ENCODE assay signal across 26 cellular contexts in genomic region chr1:179873366-179873978, GRCh38. TPM values are rescaled to one million over a fixed set of nuclear protein-coding genes. Genes with fewer than 3 reads are reported as not detected.
DNase-seq lines count a peak whose midpoint lies in the region; ATAC-seq, FAIRE-seq and TF ChIP-seq lines count a peak whose summit lies in the region.
"Had no signal": no experiment of that assay in that cellular context is flagged by ENCODE, and none has a peak within 500 bp of the region (broad histone marks: within the 10 kb centered on the region; RNA-seq: fewer than 3 reads in every experiment).

No MANE protein-coding gene starts in this region.

- H3K36me3 Mint-ChIP-seq in chondrocyte (ENCODE audit: low read depth): peaks cover 5% of the 10 kb centered on the region
- H3K36me3 Mint-ChIP-seq in nephron (ENCODE audit: low read depth): peaks cover 43% of the 10 kb centered on the region

- 71% methylated on average over 5 of the region's 5 CpGs for WGBS in A549 (ENCODE audit: missing lambda C conversion rate)

- H2AFZ ChIP-seq in Loucy (ENCODE audit: low read length): no peak overlapping the region

- no peak for ATAC-seq in A549
- ATAC-seq: upper lobe of right lung had no signal

- H3K27me3 Mint-ChIP-seq in chondrocyte (ENCODE audit: low read depth): no peaks in the 10 kb centered on the region
- H3K27me3 Mint-ChIP-seq in nephron (ENCODE audit: low read depth): no peaks in the 10 kb centered on the region

- no peaks in the 10 kb centered on the region for H3K9me3 ChIP-seq in A549
- no peaks in the 10 kb centered on the region for H3K9me3 ChIP-seq in Loucy (ENCODE audit: insufficient read depth, low read depth, low read length)
- no peaks in the 10 kb centered on the region for H3K9me3 ChIP-seq in vagina
- H3K9me3 ChIP-seq: spleen, upper lobe of right lung had no signal

- H3K4me1 ChIP-seq in A549 (peaks cover 40% of the 10 kb centered on the region), Loucy (ENCODE audit: insufficient read depth, low read length, poor library complexity, severe bottlenecking) (peaks cover 72% of the 10 kb centered on the region), vagina (peaks cover 53% of the 10 kb centered on the region)

- FAIRE-seq in A549 (lab: Jason Lieb, UNC): no peak
- FAIRE-seq: bronchial epithelial cell, H54 had no signal

- CTCF ChIA-PET in A549 (lab: Yijun Ruan, JAX): no interaction called here

- H3K4me3 Mint-ChIP-seq in chondrocyte (ENCODE audit: unreplicated experiment) (no peak overlapping the region), nephron (peak overlapping the region in 2 of 3 experiments; percentile 6 to 17)
- H3K4me3 Mint-ChIP-seq: CD14-positive monocyte; T-helper 2 cell treated with Interferon-gamma antibody and Interleukin-4, amounts not matched to agents 5 μg/mL and 100 μg/mL, for 36 hours had no signal

- no peak for TF ChIP-seq EP300 in A549 (IDR thresholded peaks at IDR 0.05)

- H3K4me1 Mint-ChIP-seq in chondrocyte (ENCODE audit: low read depth) (peaks cover 59% of the 10 kb centered on the region), nephron (peaks cover 58% of the 10 kb centered on the region)

- peaks cover 48% of the 10 kb centered on the region for H4K20me1 ChIP-seq in Loucy (ENCODE audit: insufficient read depth, low read length, poor library complexity, severe bottlenecking)

- H3K27me3 ChIP-seq in Loucy (ENCODE audit: insufficient read depth, low read length, poor library complexity, severe bottlenecking) (no peaks in the 10 kb centered on the region), vagina (no peaks in the 10 kb centered on the region)
- H3K27me3 ChIP-seq: spleen, upper lobe of right lung had no signal

- intact Hi-C loops in vagina (cut with DNase I): no loop called here

- TF ChIP-seq CTCF in A549 (IDR thresholded peaks at IDR 0.05) (no peak), Loucy (conservative IDR thresholded peaks at IDR 0.05; ENCODE audit: low read length) (no peak), chondrocyte (IDR thresholded peaks at IDR 0.05) (no peak), nephron (IDR thresholded peaks at IDR 0.05; ENCODE audit: unreplicated experiment in 3 of 3) (no peak), vagina (IDR thresholded peaks at IDR 0.05) (no peak)

- H3K36me3 ChIP-seq in Loucy (ENCODE audit: insufficient read depth, low read length): peaks cover 4% of the 10 kb centered on the region; the same call in 1 of the 2 replicates
- H3K36me3 ChIP-seq in vagina: peaks cover 0 to 17% of the 10 kb centered on the region in 2 donors

- peak overlapping the region; percentile 55 for H3K27ac Mint-ChIP-seq in chondrocyte (ENCODE audit: unreplicated experiment)
- peak overlapping the region in 1 of 3 experiments; percentile 25 for H3K27ac Mint-ChIP-seq in nephron
- H3K27ac Mint-ChIP-seq: T-helper 2 cell treated with Interferon-gamma antibody and Interleukin-4, amounts not matched to agents 5 μg/mL and 100 μg/mL, for 36 hours had no signal

- peak overlapping the region in 1 of 2 experiments; percentile 3; a peak in 1 of 6 replicates for H3K27ac ChIP-seq in A549
- H3K27ac ChIP-seq in vagina: no peak overlapping the region
- H3K27ac ChIP-seq: HL-60, RWPE1, SK-N-MC, upper lobe of right lung, VCaP had no signal

- H3F3A ChIP-seq in Loucy (ENCODE audit: low read depth): no peaks in the 10 kb centered on the region; the same call in 1 of the 2 replicates

- H3K4me3 ChIP-seq in A549: no peak overlapping the region
- H3K4me3 ChIP-seq in Loucy (ENCODE audit: low read length, poor library complexity, severe bottlenecking): peak overlapping the region; percentile 41
- H3K4me3 ChIP-seq in vagina: no peak overlapping the region
- H3K4me3 ChIP-seq: lung, SK-N-MC, spleen, upper lobe of right lung had no signal

- H3K9me2 ChIP-seq in Loucy (replicated peaks; ENCODE audit: low read depth, low read length): no peaks in the 10 kb centered on the region

- no peaks in the 10 kb centered on the region for H3K9me3 Mint-ChIP-seq in chondrocyte (ENCODE audit: low read depth)
- H3K9me3 Mint-ChIP-seq in nephron: no peaks in the 10 kb centered on the region
- H3K9me3 Mint-ChIP-seq: CD14-positive monocyte; T-helper 2 cell treated with Interferon-gamma antibody and Interleukin-4, amounts not matched to agents 5 μg/mL and 100 μg/mL, for 36 hours had no signal

- peaks cover 83% of the 10 kb centered on the region for H3K79me2 ChIP-seq in Loucy (ENCODE audit: insufficient read depth, low read length)

- H3K4me2 ChIP-seq in A549: peak overlapping the region; percentile 47
- H3K4me2 ChIP-seq in Loucy (ENCODE audit: low read depth, low read length, poor library complexity, severe bottlenecking): peak overlapping the region; percentile 69

- no peak for TF ChIP-seq RAD21 in A549 (conservative IDR thresholded peaks at IDR 0.05 in 1 of 2, IDR thresholded peaks at IDR 0.05 in 1 of 2)

- peak overlapping the region; percentile 27 for H3K9ac ChIP-seq in Loucy (ENCODE audit: low read depth, low read length, poor library complexity, severe bottlenecking)

- POLR2A ChIA-PET in A549 (lab: Yijun Ruan, JAX): no interaction called here

- TF ChIP-seq POLR2A in A549 (IDR thresholded peaks at IDR 0.05; ENCODE audit: low read length) (no peak), vagina (IDR thresholded peaks at IDR 0.05) (no peak)

- no peak for DNase-seq in A549 (ENCODE audit: low read depth in 1 of 2, low spot score in 1 of 2)
- DNase-seq in chondrocyte (ENCODE audit: low spot score): no peak
- DNase-seq in vagina (ENCODE audit: extremely low spot score in 2 of 2): no peak
- no peak for DNase-seq in NCI-H510A treated with DMSO at 0.1 percent for 48 hours (lab: John Stamatoyannopoulos, UW)
- no peak for DNase-seq in 8988T
- no peak for DNase-seq in activated CD4-positive, CD25-positive, alpha-beta regulatory T cell treated with anti-CD3 and anti-CD28 coated beads, Interleukin-2, amount 50 U/mL, for 72 hours
- DNase-seq: ACHN; activated CD8-positive, alpha-beta memory T cell treated with anti-CD3 and anti-CD28 coated beads, Interleukin-2, amount 50 U/mL, for 48 hours; activated gamma-delta T cell treated with Interleukin-2 at 50 U/mL for 16 hours; NCI-H1436; NCI-H524 treated with DMSO at 0.1 percent for 48 hours; occipital lobe; retina; spleen; upper lobe of right lung had no signal

TF ChIP-seq in A549, 52 proteins besides CTCF, POLR2A, EP300 and RAD21:
- TF ChIP-seq USF2 (IDR thresholded peaks at IDR 0.05) (no peak), CHD4 (IDR thresholded peaks at IDR 0.05; ENCODE audit: borderline replicate concordance) (no peak), HOXA7 (CRISPR knock-in tag; IDR thresholded peaks at IDR 0.05) (no peak)
TF ChIP-seq in A549: peak in this region for 0.

RNA-seq across cellular contexts. Expression of gene TOR1AIP2, which starts 4.1 kb away (rescaled TPM):
- 35.0 and 38.3 TPM in 2 replicates for polyA plus RNA-seq in A549 (2011; rRNA removed)
- polyA plus RNA-seq in A549 (2012; cell fraction: cytosol; rRNA removed): 6.4 and 7.6 TPM in 2 replicates
- polyA plus RNA-seq in A549 (2012; cell fraction: nucleus; rRNA removed): 3.4 and 6.4 TPM in 2 replicates
- polyA plus RNA-seq in A549 (2017; fragmentation: RNase III; extraction: RNeasy Plus Mini Kit Qiagen cat#74134 plus additional on column Dnase treatment): 15.3 to 17.1 TPM (median 16.2 TPM) in 3 replicates
- 79.7 and 93.7 TPM in 2 replicates for polyA minus RNA-seq in A549 (2011; rRNA and poly(A)+ RNA removed)
- total RNA-seq in chondrocyte: 85.2 to 98.5 TPM (median 85.8 TPM) in 3 replicates
- total RNA-seq in vagina: 53.8 TPM

RNA-seq across cellular contexts. Expression of gene TOR1AIP1, which starts 8.6 kb away (rescaled TPM):
- 38.4 and 44.4 TPM in 2 replicates for polyA plus RNA-seq in A549 (2011; rRNA removed)
- polyA plus RNA-seq in A549 (2012; cell fraction: cytosol; rRNA removed): 11.0 and 11.5 TPM in 2 replicates
- polyA plus RNA-seq in A549 (2012; cell fraction: nucleus; rRNA removed): 5.5 and 6.7 TPM in 2 replicates
- 29.0 to 31.3 TPM (median 31.1 TPM) in 3 replicates for polyA plus RNA-seq in A549 (2017; fragmentation: RNase III; extraction: RNeasy Plus Mini Kit Qiagen cat#74134 plus additional on column Dnase treatment)
- 16.1 and 21.6 TPM in 2 replicates for polyA minus RNA-seq in A549 (2011; rRNA and poly(A)+ RNA removed)
- total RNA-seq in chondrocyte: 42.1 to 61.2 TPM (median 42.6 TPM) in 3 replicates
- 45.9 TPM for total RNA-seq in vagina
